In genomic region chr12:52044284-52044983, GRCh38 we compare ENCODE assay signal across 10 cellular contexts. TPM values are rescaled to one million over a fixed set of nuclear protein-coding genes. Genes with fewer than 3 reads are reported as not detected.
A peak's percentile ranks its signal among the peaks of the same experiment; 100 is the strongest.
DNase-seq lines count a peak whose midpoint lies in the region; ATAC-seq and TF ChIP-seq lines count a peak whose summit lies in the region.
"Had no signal": no experiment of that assay in that cellular context is flagged by ENCODE, and none has a peak within 500 bp of the region (broad histone marks: within the 10 kb centered on the region; RNA-seq: fewer than 3 reads in every experiment).

No MANE protein-coding gene starts in this region.

- DNase-seq in NCI-H446 (lab: John Stamatoyannopoulos, UW) (peak; percentile 58 to 84), middle frontal gyrus (ENCODE audit: extremely low spot score, low spot score) (peak; percentile 60), suprapubic skin (ENCODE audit: low spot score in 2 of 2) (peak; percentile 89 to 90), GOT3 (lab: John Stamatoyannopoulos, UW) (no peak), neuronal stem cell (ENCODE audit: low spot score) (no peak), activated T-cell treated with anti-CD3 and anti-CD28 coated beads for 4 hours (no peak), COLO668 (lab: John Stamatoyannopoulos, UW; ENCODE audit: unreplicated experiment) (no peak)
- DNase-seq: GF-D8, NCI-H146 had no signal

- no peak overlapping the region for H2BK5ac ChIP-seq in neuronal stem cell (ENCODE audit: low read length)

- H2AK5ac ChIP-seq in neuronal stem cell (ENCODE audit: low read depth, low read length) = no peak overlapping the region

- no peak for TF ChIP-seq POLR2A in suprapubic skin (IDR thresholded peaks at IDR 0.05)

- H3K27ac ChIP-seq in suprapubic skin (peak overlapping the region; percentile 74), neuronal stem cell (replicated peaks; ENCODE audit: low read length) (no peak overlapping the region)

- H3K23ac ChIP-seq in neuronal stem cell (ENCODE audit: low read depth, low read length, poor library complexity) = no peak overlapping the region

- peak; percentile 6 for ATAC-seq in esophagus mucosa

- WGBS in suprapubic skin = 15% methylated on average over 16 of the region's 18 CpGs
- WGBS in neuronal stem cell (ENCODE audit: extremely low coverage in 2 of 2, insufficient read length in 2 of 2, insufficient replicate concordance in 1 of 2), 2 donors = no CpG with 5 or more reads among the region's 18 CpGs

- H3K9me3 ChIP-seq in suprapubic skin (no peaks in the 10 kb centered on the region), neuronal stem cell (replicated peaks in 1 of 2; ENCODE audit: control insufficient read depth in 2 of 2, insufficient read depth in 1 of 2, low read depth in 1 of 2, low read length in 2 of 2) (no peaks in the 10 kb centered on the region)

- H2BK120ac ChIP-seq in neuronal stem cell (ENCODE audit: low read depth, low read length) = no peak overlapping the region

- H2AFZ ChIP-seq in neuronal stem cell (ENCODE audit: low read length) = no peak overlapping the region

- no peak overlapping the region for H2BK15ac ChIP-seq in neuronal stem cell (ENCODE audit: low read length)

- no peak for TF ChIP-seq EP300 in suprapubic skin (IDR thresholded peaks at IDR 0.05)

- H3K4me1 ChIP-seq in suprapubic skin (peaks cover 54% of the 10 kb centered on the region), neuronal stem cell (ENCODE audit: control insufficient read depth in 2 of 2, insufficient read depth in 1 of 2, low read depth in 1 of 2, low read length in 2 of 2) (peaks cover 0 to 2% of the 10 kb centered on the region in 2 donors)

- no peak overlapping the region for H4K91ac ChIP-seq in neuronal stem cell (ENCODE audit: low read depth, low read length, poor library complexity)

- H3K14ac ChIP-seq in neuronal stem cell (ENCODE audit: low read length) = no peak overlapping the region

- H3K36me3 ChIP-seq in suprapubic skin (no peaks in the 10 kb centered on the region), neuronal stem cell (replicated peaks in 1 of 2; ENCODE audit: control insufficient read depth in 2 of 2, insufficient read depth in 2 of 2, low read length in 2 of 2) (peaks cover 6 to 30% of the 10 kb centered on the region in 2 donors)

- H2BK12ac ChIP-seq in neuronal stem cell (ENCODE audit: low read length) = no peak overlapping the region

- peaks cover 7% of the 10 kb centered on the region for H3K79me1 ChIP-seq in neuronal stem cell (ENCODE audit: low read depth, low read length)

- no peak overlapping the region for H3K4ac ChIP-seq in neuronal stem cell (ENCODE audit: low read length)

- H4K8ac ChIP-seq in neuronal stem cell (ENCODE audit: low read depth, low read length) = no peak overlapping the region

- H3K18ac ChIP-seq in neuronal stem cell (ENCODE audit: low read length) = no peak overlapping the region

- no peak overlapping the region for H3K4me2 ChIP-seq in neuronal stem cell (ENCODE audit: insufficient read depth, low read length, poor library complexity, severe bottlenecking)

- H3K27me3 ChIP-seq in suprapubic skin (no peaks in the 10 kb centered on the region), neuronal stem cell (ENCODE audit: control insufficient read depth in 3 of 3, insufficient read depth in 3 of 3, low read depth in 1 of 3, low read length in 3 of 3) (peaks cover 0 to 7% (median 0%) of the 10 kb centered on the region in 3 experiments)

- no peak for TF ChIP-seq CTCF in suprapubic skin (IDR thresholded peaks at IDR 0.05)

- no peak overlapping the region for H3K9ac ChIP-seq in neuronal stem cell (ENCODE audit: low read depth, low read length, poor library complexity)

- H3K4me3 ChIP-seq in suprapubic skin (no peak overlapping the region), neuronal stem cell (ENCODE audit: low read length in 2 of 2) (no peak overlapping the region)

RNA-seq across cellular contexts. Expression of gene NR4A1, which starts 6.8 kb away (rescaled TPM):
- total RNA-seq in esophagus mucosa (2.0 TPM), suprapubic skin (100 to 1,000 TPM; 141 to 775 (median 422) TPM)
- polyA plus RNA-seq in neuronal stem cell (2013, experiment 1 of 2) = 46.2 TPM
- 44.5 TPM for polyA plus RNA-seq in neuronal stem cell (2013, experiment 2 of 2)

RNA-seq across cellular contexts. Expression of gene ATG101, which starts 25.3 kb away (rescaled TPM):
- total RNA-seq in esophagus mucosa = 35.2 TPM
- 10 to 100 TPM; 39.5 to 76.1 (median 56.5) TPM for total RNA-seq in suprapubic skin
- 16.4 TPM for polyA plus RNA-seq in neuronal stem cell (2013, experiment 1 of 2)
- polyA plus RNA-seq in neuronal stem cell (2013, experiment 2 of 2) = 15.2 TPM

RNA-seq across cellular contexts. Expression of gene SMIM41, which starts 35.1 kb away (rescaled TPM):
- not detected for total RNA-seq in esophagus mucosa
- under 1 TPM in 2 of 4 donors, not detected in 2; 0.51 to 0.57 TPM for total RNA-seq in suprapubic skin
- polyA plus RNA-seq in neuronal stem cell (2013, experiment 1 of 2) = 0.38 TPM
- polyA plus RNA-seq in neuronal stem cell (2013, experiment 2 of 2) = 0.18 TPM

RNA-seq across cellular contexts. Expression of gene TAMALIN, which starts 37.7 kb away (rescaled TPM):
- 3.9 TPM for total RNA-seq in esophagus mucosa
- 10 to 100 TPM; 11.5 to 14.5 (median 12.5) TPM for total RNA-seq in suprapubic skin
- 11.1 TPM for polyA plus RNA-seq in neuronal stem cell (2013, experiment 1 of 2)
- polyA plus RNA-seq in neuronal stem cell (2013, experiment 2 of 2) = 10.9 TPM

Comparison
In these comparisons a context has a peak if more than half of its experiments do, and no peak if none do; other contexts are left out.
1. DNase-seq: peak in NCI-H446 (2 of 2), middle frontal gyrus (single experiment) and suprapubic skin (2 of 2); none in GOT3 (single experiment), neuronal stem cell (single experiment), activated T-cell treated with anti-CD3 and anti-CD28 coated beads for 4 hours (single experiment) and COLO668 (single experiment).
2. RNA of gene NR4A1, which starts 6.8 kb away (total RNA-seq): 141 to 775 TPM in suprapubic skin; 2.0 TPM in esophagus mucosa (single experiment); every median in the first group is over 10 times any median in the second.